ENCODE assay signal across 1 cellular context in genomic region chr7:1062296-1063294, GRCh38.
TF ChIP-seq lines count a peak whose summit lies in the region.

No MANE protein-coding gene starts in this region.

TF ChIP-seq in SK-N-SH treated with all-trans-retinoic acid at 6 μM for 48 hours, 23 proteins besides CTCF, POLR2A, EP300 and RAD21 (continued from another document):
- TF ChIP-seq CREB5 (CRISPR knock-in tag; IDR thresholded peaks at IDR 0.05; ENCODE audit: low read depth) (no peak), TCF4 (CRISPR knock-in tag; IDR thresholded peaks at IDR 0.05; ENCODE audit: borderline replicate concordance) (no peak), PPARA (CRISPR knock-in tag; IDR thresholded peaks at IDR 0.05; ENCODE audit: borderline replicate concordance) (no peak)
